In the genomic region with DNA sequence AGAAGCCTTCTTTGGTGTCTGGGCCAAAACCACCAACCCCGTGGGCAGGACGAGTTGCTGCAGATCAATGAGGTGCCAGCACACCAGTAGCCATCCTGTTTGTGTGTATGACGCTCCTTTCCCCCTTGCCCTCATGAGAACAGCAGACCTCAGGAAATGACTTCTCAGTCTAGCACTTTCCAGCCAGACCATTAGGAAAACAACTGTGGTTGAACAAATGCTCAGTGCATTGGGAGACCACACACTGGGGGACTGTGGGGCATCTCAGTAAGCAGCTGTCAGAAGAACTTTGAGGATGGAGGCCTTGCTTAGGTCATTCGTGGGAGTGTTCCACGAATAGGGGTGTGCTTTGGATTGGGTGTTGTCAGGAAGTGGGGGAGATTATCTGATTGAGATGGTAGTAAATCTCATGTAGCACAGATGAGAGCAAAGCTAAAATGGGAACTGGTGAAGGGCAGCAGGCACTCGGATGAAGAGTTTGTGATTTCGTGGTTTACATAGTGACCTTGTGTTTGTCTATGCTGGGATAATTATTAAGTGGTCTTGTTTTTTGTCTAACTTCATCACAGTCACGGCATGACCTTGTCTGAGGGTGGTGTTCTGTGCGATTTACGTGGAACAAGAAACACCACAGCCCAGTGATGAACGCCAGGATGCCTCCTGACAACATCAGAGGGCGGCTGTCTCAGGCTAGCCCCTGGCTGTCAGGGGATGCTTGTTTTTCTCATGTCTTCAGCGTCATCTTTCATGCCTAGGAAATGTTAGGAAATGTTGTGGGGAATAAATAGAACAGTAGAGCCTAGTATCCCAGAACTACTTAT, we compare ENCODE assay signal across 9 cellular contexts.
DNase-seq lines count a peak whose midpoint lies in the region; ATAC-seq lines count a peak whose summit lies in the region.
"Had no signal": no experiment of that assay in that cellular context is flagged by ENCODE, and none has a peak within 500 bp of the region (broad histone marks: within the 10 kb centered on the region; RNA-seq: fewer than 3 reads in every experiment).

No MANE protein-coding gene starts in this region.

- ATAC-seq in left ventricle myocardium superior = peak; percentile 15
- ATAC-seq in HG02798 (IDR thresholded peaks at IDR 0.05; ENCODE audit: poor library complexity, unreplicated experiment) = no peak

- H3K36me3 Mint-ChIP-seq in activated T-helper 1 cell treated with anti-CD3 and anti-CD28 coated beads, Interleukin-12 subunit alpha, Interleukin-12 subunit beta, Interleukin-2, Interleukin-4 antibody, amounts not matched to agents 30 ng/mL and 10 ng/mL and 1 ng/mL, durations not matched to agents 14 hours and 24 hours and 36 hours (ENCODE audit: low read depth) = peaks cover 1% of the 10 kb centered on the region

- H3K27me3 Mint-ChIP-seq in activated T-helper 1 cell treated with anti-CD3 and anti-CD28 coated beads, Interleukin-12 subunit alpha, Interleukin-12 subunit beta, Interleukin-2, Interleukin-4 antibody, amounts not matched to agents 30 ng/mL and 10 ng/mL and 1 ng/mL, durations not matched to agents 14 hours and 24 hours and 36 hours (ENCODE audit: insufficient read depth) = peaks cover 3% of the 10 kb centered on the region

- peaks cover 7% of the 10 kb centered on the region for H3K4me1 Mint-ChIP-seq in activated T-helper 1 cell treated with anti-CD3 and anti-CD28 coated beads, Interleukin-12 subunit alpha, Interleukin-12 subunit beta, Interleukin-2, Interleukin-4 antibody, amounts not matched to agents 30 ng/mL and 10 ng/mL and 1 ng/mL, durations not matched to agents 14 hours and 24 hours and 36 hours (ENCODE audit: low read depth)

- H3K27ac Mint-ChIP-seq in activated T-helper 1 cell treated with anti-CD3 and anti-CD28 coated beads, Interleukin-12 subunit alpha, Interleukin-12 subunit beta, Interleukin-2, Interleukin-4 antibody, amounts not matched to agents 30 ng/mL and 10 ng/mL and 1 ng/mL, durations not matched to agents 14 hours and 24 hours and 36 hours = peak overlapping the region; percentile 45

- H3K4me3 Mint-ChIP-seq in activated T-helper 1 cell treated with anti-CD3 and anti-CD28 coated beads, Interleukin-12 subunit alpha, Interleukin-12 subunit beta, Interleukin-2, Interleukin-4 antibody, amounts not matched to agents 30 ng/mL and 10 ng/mL and 1 ng/mL, durations not matched to agents 14 hours and 24 hours and 36 hours = no peak overlapping the region

- H3K9me3 Mint-ChIP-seq in activated T-helper 1 cell treated with anti-CD3 and anti-CD28 coated beads, Interleukin-12 subunit alpha, Interleukin-12 subunit beta, Interleukin-2, Interleukin-4 antibody, amounts not matched to agents 30 ng/mL and 10 ng/mL and 1 ng/mL, durations not matched to agents 14 hours and 24 hours and 36 hours = no peaks in the 10 kb centered on the region

- DNase-seq in activated gamma-delta T cell (lab: John Stamatoyannopoulos, UW) (peak; percentile 9), activated gamma-delta T cell treated with Interleukin-2 at 50 U/mL for 16 hours (no peak), left ventricle myocardium superior (no peak), stromal cell of bone marrow (ENCODE audit: low read depth) (peak; percentile 59), NCI-H524 (lab: John Stamatoyannopoulos, UW) (no peak), cerebellar nuclear complex (lab: John Stamatoyannopoulos, UW) (no peak)
- DNase-seq in activated T-helper 1 cell treated with anti-CD3 and anti-CD28 coated beads, Interleukin-12 subunit alpha, Interleukin-12 subunit beta, Interleukin-2, Interleukin-4 antibody, amounts not matched to agents 30 ng/mL and 10 ng/mL and 1 ng/mL, durations not matched to agents 14 hours and 24 hours and 36 hours (ENCODE audit: low spot score) = no peak
- DNase-seq: NCI-H1417 treated with DMSO at 0.1 percent for 48 hours had no signal

- intact Hi-C loops in activated T-helper 1 cell treated with anti-CD3 and anti-CD28 coated beads, Interleukin-12 subunit alpha, Interleukin-12 subunit beta, Interleukin-2, Interleukin-4 antibody, amounts not matched to agents 30 ng/mL and 10 ng/mL and 1 ng/mL, durations not matched to agents 14 hours and 24 hours and 36 hours (cut with micrococcal nuclease) = loop anchor here (1.0 to 5.0 kb wide), 3 partner anchors 68 to 394 kb away; partner anchors contain the start of gene USP46
- intact Hi-C loops in left ventricle myocardium superior (cut with micrococcal nuclease) = loop anchor here (5.0 kb wide), 1 partner anchor 37 kb away; no protein-coding TSS in a partner anchor

Comparison
In these comparisons a context has a peak if more than half of its experiments do, and no peak if none do; other contexts are left out.
1. DNase-seq: peak in activated gamma-delta T cell (single experiment) and stromal cell of bone marrow (single experiment); none in activated gamma-delta T cell treated with Interleukin-2 at 50 U/mL for 16 hours (single experiment), activated T-helper 1 cell treated with anti-CD3 and anti-CD28 coated beads, Interleukin-12 subunit alpha, Interleukin-12 subunit beta, Interleukin-2, Interleukin-4 antibody, amounts not matched to agents 30 ng/mL and 10 ng/mL and 1 ng/mL, durations not matched to agents 14 hours and 24 hours and 36 hours (single experiment), left ventricle myocardium superior (single experiment), NCI-H524 (0 of 2) and cerebellar nuclear complex (0 of 2).